ENCODE assay signal across 1 cellular context in the genomic region with DNA sequence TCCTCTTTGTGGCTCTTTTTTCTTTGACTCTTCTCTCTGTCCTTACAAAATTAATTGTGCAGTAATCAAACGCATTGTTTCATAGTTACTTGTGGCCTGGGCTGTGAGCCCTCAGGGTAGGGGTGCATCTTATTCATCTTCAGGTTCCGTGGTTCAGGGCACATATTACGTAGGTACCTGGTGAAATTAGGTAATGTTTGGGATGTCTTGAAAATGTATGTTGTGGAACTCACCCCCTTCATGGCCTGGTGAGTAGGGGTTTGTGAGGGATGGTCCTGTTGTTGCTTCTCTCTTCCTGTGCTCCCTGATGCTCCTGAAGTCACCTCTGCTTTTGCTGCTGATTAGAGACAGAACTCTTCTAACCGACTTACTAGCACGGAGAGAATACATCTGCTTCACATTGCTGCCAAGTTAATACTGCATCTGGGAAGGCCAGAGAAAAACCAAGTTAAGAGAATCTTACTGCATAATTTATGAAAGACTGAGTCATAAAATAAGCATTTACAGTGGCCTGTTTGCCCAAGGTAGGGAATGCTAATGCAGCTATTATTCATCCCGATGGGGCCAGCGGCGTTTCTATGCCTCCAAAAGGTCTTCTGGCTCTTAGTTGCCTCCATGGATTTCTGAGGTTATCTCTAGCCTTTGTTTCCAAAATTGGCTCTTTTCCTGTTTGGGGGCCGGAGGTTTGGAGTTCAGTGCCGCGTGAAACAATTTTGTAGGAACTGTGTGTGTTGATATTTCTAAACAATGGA.
TF ChIP-seq lines count a peak whose summit lies in the region.

No MANE protein-coding gene starts in this region.

TF ChIP-seq in HCT116, 20 proteins besides CTCF, POLR2A, EP300 and RAD21 (continued from another document):
- TF ChIP-seq SRF (IDR thresholded peaks at IDR 0.05; ENCODE audit: low read depth) (no peak), POLR2AphosphoS5 (IDR thresholded peaks at IDR 0.05; ENCODE audit: low read depth, low read length) (no peak), EZH2 (IDR thresholded peaks at IDR 0.05) (no peak), ZFX (IDR thresholded peaks at IDR 0.05) (no peak), EGR1 (IDR thresholded peaks at IDR 0.05; ENCODE audit: low read depth) (no peak), JUND (IDR thresholded peaks at IDR 0.05) (no peak), FOSL1 (IDR thresholded peaks at IDR 0.05; ENCODE audit: low read depth) (no peak), YY1 (IDR thresholded peaks at IDR 0.05; ENCODE audit: extremely low read depth, insufficient replicate concordance, low read depth, low read length) (no peak), SP1 (IDR thresholded peaks at IDR 0.05; ENCODE audit: low read depth) (no peak), TCF7L2 (IDR thresholded peaks at IDR 0.05; ENCODE audit: borderline replicate concordance, extremely low read depth, insufficient read depth, insufficient read length) (no peak), ZBTB33 (IDR thresholded peaks at IDR 0.05; ENCODE audit: extremely low read depth, insufficient replicate concordance, low read length) (no peak), CEBPB (IDR thresholded peaks at IDR 0.05; ENCODE audit: low read depth) (no peak), REST (IDR thresholded peaks at IDR 0.05; ENCODE audit: low read depth) (no peak)
- TF ChIP-seq, protein P1, sequence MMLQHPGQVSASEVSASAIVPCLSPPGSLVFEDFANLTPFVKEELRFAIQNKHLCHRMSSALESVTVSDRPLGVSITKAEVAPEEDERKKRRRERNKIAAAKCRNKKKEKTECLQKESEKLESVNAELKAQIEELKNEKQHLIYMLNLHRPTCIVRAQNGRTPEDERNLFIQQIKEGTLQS (IDR thresholded peaks at IDR 0.05): no peak
TF ChIP-seq in HCT116: peak in this region for 0.
